ENCODE assay signal across 15 cellular contexts in the genomic region with DNA sequence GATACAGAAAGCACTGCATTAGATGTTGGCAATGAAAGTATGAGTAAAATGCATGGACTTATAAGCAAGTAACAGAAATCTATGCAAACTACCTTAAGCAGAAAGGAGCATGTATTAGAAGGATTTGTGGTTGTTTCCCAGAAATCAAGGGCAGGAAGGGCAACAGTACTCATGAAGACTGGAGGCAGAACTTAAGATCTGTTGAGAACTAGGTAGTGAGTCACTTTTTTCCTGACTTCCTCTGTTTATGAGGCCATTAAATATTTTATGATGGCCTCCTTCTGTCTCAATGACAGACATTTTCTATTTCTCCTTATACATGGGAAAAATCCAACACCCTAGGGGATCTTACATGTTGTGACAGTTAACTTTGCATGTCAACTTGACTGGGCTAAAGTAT.
"Had no signal": no experiment of that assay in that cellular context is flagged by ENCODE, and none has a peak within 500 bp of the region (broad histone marks: within the 10 kb centered on the region; RNA-seq: fewer than 3 reads in every experiment).

No MANE protein-coding gene starts in this region.

- H3K27ac Mint-ChIP-seq: natural killer cell treated with Interleukin-12 subunit alpha and Interleukin-12 subunit beta and Interleukin-15 and Interleukin-18, amount 100 ng/mL, for 72 hours had no signal

- ATAC-seq: left lobe of liver; natural killer cell treated with Interleukin-12 subunit alpha and Interleukin-12 subunit beta and Interleukin-15 and Interleukin-18, amount 100 ng/mL, for 72 hours; right cardiac atrium; SK-N-SH treated with all-trans-retinoic acid at 6 μM for 48 hours had no signal

- H3K4me3 Mint-ChIP-seq: natural killer cell treated with Interleukin-12 subunit alpha and Interleukin-12 subunit beta and Interleukin-15 and Interleukin-18, amount 100 ng/mL, for 72 hours had no signal

- H3K9me3 Mint-ChIP-seq: natural killer cell treated with Interleukin-12 subunit alpha and Interleukin-12 subunit beta and Interleukin-15 and Interleukin-18, amount 100 ng/mL, for 72 hours had no signal

- H3K36me3 Mint-ChIP-seq: natural killer cell treated with Interleukin-12 subunit alpha and Interleukin-12 subunit beta and Interleukin-15 and Interleukin-18, amount 100 ng/mL, for 72 hours had no signal

- DNase-seq: activated CD4-positive, CD25-positive, alpha-beta regulatory T cell treated with anti-CD3 and anti-CD28 coated beads, Interleukin-2, amount 50 U/mL, for 72 hours; activated gamma-delta T cell; activated T-cell treated with anti-CD3 and anti-CD28 coated beads, Interleukin-2, amount 50 U/mL, for 1 hour; foreskin melanocyte; head of caudate nucleus; mammary epithelial cell; nucleus accumbens; right cardiac atrium; spleen; stimulated activated CD4-positive, alpha-beta T cell treated with anti-CD3 and anti-CD28 coated beads, Interleukin-1b, Interleukin-23, amount 100 ng/mL, for 48 hours; stimulated activated naive CD4-positive, alpha-beta T cell; upper lobe of left lung had no signal
